Comparison of ENCODE assay signal across 20 cellular contexts in the genomic region with DNA sequence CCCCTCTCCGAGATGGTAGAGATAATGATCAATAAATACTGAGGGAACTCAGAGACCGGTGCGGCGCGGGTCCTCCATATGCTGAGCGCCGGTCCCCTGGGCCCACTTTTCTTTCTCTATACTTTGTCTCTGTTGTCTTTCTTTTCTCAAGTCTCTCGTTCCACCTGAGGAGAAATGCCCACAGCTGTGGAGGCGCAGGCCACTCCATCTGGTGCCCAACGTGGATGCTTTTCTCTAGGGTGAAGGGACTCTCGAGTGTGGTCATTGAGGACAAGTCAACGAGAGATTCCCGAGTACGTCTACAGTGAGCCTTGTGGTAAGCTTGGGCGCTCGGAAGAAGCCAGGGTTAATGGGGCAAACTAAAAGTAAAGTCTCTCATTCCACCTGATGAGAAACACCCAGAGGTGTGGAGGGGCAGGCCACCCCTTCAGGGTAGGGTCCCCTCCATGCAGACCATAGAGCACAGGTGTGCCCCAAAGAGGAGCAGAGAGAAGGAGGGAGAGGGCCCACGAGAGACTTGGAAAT. TPM values are rescaled to one million over a fixed set of nuclear protein-coding genes. Genes with fewer than 3 reads are reported as not detected.
A peak's percentile ranks its signal among the peaks of the same experiment; 100 is the strongest.
DNase-seq lines count a peak whose midpoint lies in the region; ATAC-seq, FAIRE-seq and TF ChIP-seq lines count a peak whose summit lies in the region.
"Had no signal": no experiment of that assay in that cellular context is flagged by ENCODE, and none has a peak within 500 bp of the region (broad histone marks: within the 10 kb centered on the region; RNA-seq: fewer than 3 reads in every experiment).

No MANE protein-coding gene starts in this region.

- FAIRE-seq in GM19239 (lab: Jason Lieb, UNC) = no peak
- FAIRE-seq: colon had no signal

- CTCF ChIA-PET in activated naive CD4-positive, alpha-beta T cell treated with anti-CD3 and anti-CD28 coated beads, Interleukin-2, amount 10 ng/mL, durations not matched to agents 7 days and 5 days (lab: Charles Lee) = no interaction called here

- no peak overlapping the region for H3K4me3 Mint-ChIP-seq in activated naive CD4-positive, alpha-beta T cell treated with anti-CD3 and anti-CD28 coated beads, Interleukin-2, amount 10 ng/mL, durations not matched to agents 7 days and 5 days
- H3K4me3 Mint-ChIP-seq in mesothelial cell of epicardium = peak overlapping the region; percentile 43
- H3K4me3 Mint-ChIP-seq: naive thymus-derived CD8-positive, alpha-beta T cell had no signal

- TF ChIP-seq CTCF in mesothelial cell of epicardium (IDR thresholded peaks at IDR 0.05; ENCODE audit: unreplicated experiment) = no peak

- no peaks in the 10 kb centered on the region for H3K4me1 Mint-ChIP-seq in activated naive CD4-positive, alpha-beta T cell treated with anti-CD3 and anti-CD28 coated beads, Interleukin-2, amount 10 ng/mL, durations not matched to agents 7 days and 5 days
- H3K4me1 Mint-ChIP-seq in mesothelial cell of epicardium = peaks cover 86% of the 10 kb centered on the region

- H3K9me3 Mint-ChIP-seq in activated naive CD4-positive, alpha-beta T cell treated with anti-CD3 and anti-CD28 coated beads, Interleukin-2, amount 10 ng/mL, durations not matched to agents 7 days and 5 days = no peaks in the 10 kb centered on the region
- H3K9me3 Mint-ChIP-seq in mesothelial cell of epicardium = no peaks in the 10 kb centered on the region
- H3K9me3 Mint-ChIP-seq: naive thymus-derived CD8-positive, alpha-beta T cell had no signal

- DNase-seq in activated naive CD4-positive, alpha-beta T cell treated with anti-CD3 and anti-CD28 coated beads, Interleukin-2, amount 10 ng/mL, durations not matched to agents 7 days and 5 days = peak; percentile 2
- DNase-seq in activated naive CD4-positive, alpha-beta T cell treated with anti-CD3 and anti-CD28 coated beads, Interleukin-2, amount 50 U/mL, for 16 hours = no peak
- DNase-seq in ecto neural progenitor cell (ENCODE audit: low spot score) = peak; percentile 42
- no peak for DNase-seq in mesothelial cell of epicardium (ENCODE audit: low spot score in 2 of 2, unreplicated experiment in 2 of 2)
- peak; percentile 35 for DNase-seq in ureter (ENCODE audit: low spot score)
- no peak for DNase-seq in GM19239 (ENCODE audit: insufficient read length, low spot score)
- DNase-seq in activated CD4-positive, alpha-beta T cell treated with anti-CD3 and anti-CD28 coated beads for 48 hours = no peak
- DNase-seq: activated CD4-positive, alpha-beta T cell treated with anti-CD3 and anti-CD28 coated beads, Interleukin-2, amount 50 U/mL, for 1 hour; anterior cingulate cortex; erythroblast; naive thymus-derived CD8-positive, alpha-beta T cell; NCI-H1105; NK-92 treated with Interleukin-12 subunit alpha and Interleukin-12 subunit beta, amount 100 ng/mL, for 24 hours; stimulated activated CD8-positive, alpha-beta memory T cell treated with anti-CD3 and anti-CD28 coated beads, Interleukin-4, amount 100 ng/mL, for 48 hours had no signal

- no peak overlapping the region for H3K27ac Mint-ChIP-seq in activated naive CD4-positive, alpha-beta T cell treated with anti-CD3 and anti-CD28 coated beads, Interleukin-2, amount 10 ng/mL, durations not matched to agents 7 days and 5 days
- peak overlapping the region; percentile 99 for H3K27ac Mint-ChIP-seq in mesothelial cell of epicardium

- peaks cover 49% of the 10 kb centered on the region for H3K27me3 Mint-ChIP-seq in activated naive CD4-positive, alpha-beta T cell treated with anti-CD3 and anti-CD28 coated beads, Interleukin-2, amount 10 ng/mL, durations not matched to agents 7 days and 5 days
- no peaks in the 10 kb centered on the region for H3K27me3 Mint-ChIP-seq in mesothelial cell of epicardium (ENCODE audit: low read depth)

- no peak for ATAC-seq in GM19351 (IDR thresholded peaks at IDR 0.05; ENCODE audit: unreplicated experiment)
- ATAC-seq: heart left ventricle; naive thymus-derived CD8-positive, alpha-beta T cell had no signal

- no peaks in the 10 kb centered on the region for H3K36me3 Mint-ChIP-seq in activated naive CD4-positive, alpha-beta T cell treated with anti-CD3 and anti-CD28 coated beads, Interleukin-2, amount 10 ng/mL, durations not matched to agents 7 days and 5 days
- no peaks in the 10 kb centered on the region for H3K36me3 Mint-ChIP-seq in mesothelial cell of epicardium
- H3K36me3 Mint-ChIP-seq: naive thymus-derived CD8-positive, alpha-beta T cell had no signal

RNA-seq across cellular contexts. Expression of gene IGLL1, which starts 43.2 kb away (rescaled TPM):
- not detected in 3 replicates for total RNA-seq in mesothelial cell of epicardium
- not detected for total RNA-seq in ureter
- total RNA-seq: Calu3; H4; heart left ventricle; naive thymus-derived CD8-positive, alpha-beta T cell; thoracic aorta had no signal

Comparison
In these comparisons a context has a peak if more than half of its experiments do, and no peak if none do; other contexts are left out.
1. DNase-seq: peak in activated naive CD4-positive, alpha-beta T cell treated with anti-CD3 and anti-CD28 coated beads, Interleukin-2, amount 10 ng/mL, durations not matched to agents 7 days and 5 days (single experiment), ecto neural progenitor cell (single experiment) and ureter (single experiment); none in activated naive CD4-positive, alpha-beta T cell treated with anti-CD3 and anti-CD28 coated beads, Interleukin-2, amount 50 U/mL, for 16 hours (single experiment), mesothelial cell of epicardium (0 of 2), GM19239 (single experiment) and activated CD4-positive, alpha-beta T cell treated with anti-CD3 and anti-CD28 coated beads for 48 hours (single experiment).